20 cellular contexts compared by ENCODE assay signal in the genomic region with DNA sequence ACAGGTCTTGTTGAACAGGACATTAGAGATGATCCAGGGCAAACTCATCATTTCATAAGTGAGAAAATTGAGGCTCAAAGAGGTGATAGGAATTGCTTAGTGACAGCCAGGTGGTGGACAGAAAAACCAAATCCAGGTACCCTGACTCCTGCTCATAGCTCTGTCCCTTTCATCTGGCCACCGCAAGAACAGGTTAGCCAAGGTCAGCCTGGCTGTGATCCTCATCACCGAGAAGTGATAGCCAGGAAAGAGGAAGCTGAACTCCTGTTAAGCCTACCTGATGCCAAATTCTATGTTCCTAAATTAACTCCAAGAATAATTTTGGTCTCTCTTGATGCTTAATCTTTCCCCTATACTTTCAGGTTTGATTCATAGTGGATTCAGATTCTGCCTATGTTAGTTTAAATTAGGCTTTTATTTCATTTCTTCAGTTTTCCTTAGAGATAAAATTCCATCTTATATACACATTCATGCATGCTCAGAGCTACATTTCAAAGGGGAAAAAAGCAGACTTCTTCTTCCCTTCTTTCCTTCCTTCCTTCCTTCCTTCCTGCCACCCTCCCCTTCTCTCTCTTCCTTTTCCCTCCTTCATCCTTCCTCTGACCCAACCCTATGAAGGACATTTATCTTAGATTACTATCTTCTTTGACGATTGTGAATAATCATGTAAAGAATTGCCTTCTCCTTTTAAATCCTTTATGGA. TPM values are rescaled to one million over a fixed set of nuclear protein-coding genes. Genes with fewer than 3 reads are reported as not detected.
A peak's percentile ranks its signal among the peaks of the same experiment; 100 is the strongest.
DNase-seq lines count a peak whose midpoint lies in the region; ATAC-seq, FAIRE-seq and TF ChIP-seq lines count a peak whose summit lies in the region.
"Had no signal": no experiment of that assay in that cellular context is flagged by ENCODE, and none has a peak within 500 bp of the region (broad histone marks: within the 10 kb centered on the region; RNA-seq: fewer than 3 reads in every experiment).

No MANE protein-coding gene starts in this region.

- in situ Hi-C loops in Panc1 (cut with HindIII; ENCODE audit: low pct_unique_long_range_greater_than_20kb, low sequenced_read_pairs) = no loop called here

- H3K27ac Mint-ChIP-seq in osteocyte (ENCODE audit: unreplicated experiment) = peak overlapping the region; percentile 47
- H3K27ac Mint-ChIP-seq: activated naive CD8-positive, alpha-beta T cell treated with anti-CD3 and anti-CD28 coated beads for 36 hours; activated T-helper 17 cell treated with anti-CD3 and anti-CD28 coated beads, Interleukin-2, amount 50 U/mL, for 72 hours; naive thymus-derived CD4-positive, alpha-beta T cell had no signal

- ATAC-seq in Panc1 (peak; percentile 49), GM18519 (IDR thresholded peaks at IDR 0.05; ENCODE audit: low FRiP score, unreplicated experiment) (no peak)
- ATAC-seq: naive thymus-derived CD4-positive, alpha-beta T cell; pancreas; right cardiac atrium had no signal

- no peaks in the 10 kb centered on the region for H3K27me3 ChIP-seq in Panc1 (ENCODE audit: control insufficient read depth, insufficient read depth, low read length)
- H3K27me3 ChIP-seq: pancreas had no signal

- H3K9me3 ChIP-seq in Panc1 (ENCODE audit: control insufficient read depth, insufficient read depth, low read depth, low read length) = no peaks in the 10 kb centered on the region
- H3K9me3 ChIP-seq: pancreas had no signal

- no TSS peak for BruUV-seq in Panc1 (replicated peaks; lab: Mats Ljungman, UMichigan)

- TF ChIP-seq CTCF in Panc1 (IDR thresholded peaks at IDR 0.05) (no peak), osteocyte (IDR thresholded peaks at IDR 0.05) (no peak)

- H3K4me1 ChIP-seq in Panc1 (ENCODE audit: control insufficient read depth, insufficient read depth, low read length) = peaks cover 29% of the 10 kb centered on the region
- H3K4me1 ChIP-seq: pancreas had no signal

- H3K9me3 Mint-ChIP-seq in osteocyte (ENCODE audit: unreplicated experiment) = no peaks in the 10 kb centered on the region
- H3K9me3 Mint-ChIP-seq: activated naive CD8-positive, alpha-beta T cell treated with anti-CD3 and anti-CD28 coated beads for 36 hours; activated T-helper 17 cell treated with anti-CD3 and anti-CD28 coated beads, Interleukin-2, amount 50 U/mL, for 72 hours; naive thymus-derived CD4-positive, alpha-beta T cell had no signal

- H3K4me1 Mint-ChIP-seq in osteocyte (ENCODE audit: unreplicated experiment) = peaks cover 22% of the 10 kb centered on the region
- H3K4me1 Mint-ChIP-seq: activated T-helper 17 cell treated with anti-CD3 and anti-CD28 coated beads, Interleukin-2, amount 50 U/mL, for 72 hours had no signal

- peak overlapping the region; percentile 82 for H3K27ac ChIP-seq in Panc1 (ENCODE audit: low read length)
- peak overlapping the region; percentile 9 for H3K27ac ChIP-seq in epithelial cell of prostate
- H3K27ac ChIP-seq: pancreas had no signal

- H3K4me3 ChIP-seq in Panc1 (ENCODE audit: low read depth in 2 of 2, low read length in 2 of 2) = no peak overlapping the region
- H3K4me3 ChIP-seq: pancreas had no signal

- H3K36me3 Mint-ChIP-seq in osteocyte (ENCODE audit: unreplicated experiment) = no peaks in the 10 kb centered on the region
- H3K36me3 Mint-ChIP-seq: activated naive CD8-positive, alpha-beta T cell treated with anti-CD3 and anti-CD28 coated beads for 36 hours; naive thymus-derived CD4-positive, alpha-beta T cell had no signal

- POLR2A ChIA-PET in Panc1 (lab: Charles Lee) = no interaction called here

- CTCF ChIA-PET in Panc1 (lab: Charles Lee) = interaction anchor here (0.9 kb wide), 1 partner anchor 20 kb away, joined by 3 read pairs; no protein-coding TSS in a partner anchor

- no peaks in the 10 kb centered on the region for H3K27me3 Mint-ChIP-seq in osteocyte (ENCODE audit: unreplicated experiment)

- intact Hi-C loops in Panc1 (cut with micrococcal nuclease; ENCODE audit: unreplicated experiment) = no loop called here

- H3K36me3 ChIP-seq in Panc1 (ENCODE audit: control insufficient read depth, insufficient read depth, low read length) = no peaks in the 10 kb centered on the region
- H3K36me3 ChIP-seq: pancreas had no signal

- FAIRE-seq in GM12892 (lab: Jason Lieb, UNC) = peak; percentile 27
- FAIRE-seq: pancreas had no signal

- H3K4me3 Mint-ChIP-seq in osteocyte (ENCODE audit: unreplicated experiment) = no peak overlapping the region
- H3K4me3 Mint-ChIP-seq: activated naive CD8-positive, alpha-beta T cell treated with anti-CD3 and anti-CD28 coated beads for 36 hours; activated T-helper 17 cell treated with anti-CD3 and anti-CD28 coated beads, Interleukin-2, amount 50 U/mL, for 72 hours had no signal

- TF ChIP-seq POLR2A in GM12892 (IDR thresholded peaks at IDR 0.05; ENCODE audit: low read depth, low read length) (no peak), erythroblast (IDR thresholded peaks at IDR 0.05; ENCODE audit: low read length) (no peak)

- DNase-seq in GM12892 (ENCODE audit: insufficient read length) (no peak), Panc1 (ENCODE audit: low read depth, low spot score) (no peak), epithelial cell of prostate (ENCODE audit: low read depth, low spot score) (no peak), osteocyte (ENCODE audit: extremely low spot score, unreplicated experiment) (no peak), erythroblast (lab: John Stamatoyannopoulos, UW) (no peak), NCI-H1417 treated with DMSO at 0.1 percent for 48 hours (lab: John Stamatoyannopoulos, UW) (no peak)
- DNase-seq: activated CD4-positive, alpha-beta T cell treated with anti-CD3 and anti-CD28 coated beads for 48 hours; activated naive CD8-positive, alpha-beta T cell treated with anti-CD3 and anti-CD28 coated beads for 36 hours; effector CD4-positive, alpha-beta T cell; GDM1; naive thymus-derived CD4-positive, alpha-beta T cell; NCI-H1092; NCI-H2081 treated with DMSO at 0.1 percent for 48 hours; NCI-H82; pancreas; right cardiac atrium; SHP77; stimulated activated CD8-positive, alpha-beta memory T cell treated with anti-CD3 and anti-CD28 coated beads, Interleukin-4, amount 100 ng/mL, for 48 hours had no signal

RNA-seq across cellular contexts. Expression of a gene that starts 17.3 kb away (rescaled TPM):
- 4.2 TPM for polyA plus RNA-seq in GM12892 (2012; ENCODE audit: missing spikeins)
- 290 TPM for total RNA-seq in Panc1 (2021; ENCODE audit: unreplicated experiment)
- 285 TPM for polyA plus RNA-seq in Panc1 (2012; ENCODE audit: insufficient read length)
- 167 and 194 TPM in 2 replicates for total RNA-seq in osteocyte
